Comparison of ENCODE assay signal across 8 cellular contexts in the genomic region with DNA sequence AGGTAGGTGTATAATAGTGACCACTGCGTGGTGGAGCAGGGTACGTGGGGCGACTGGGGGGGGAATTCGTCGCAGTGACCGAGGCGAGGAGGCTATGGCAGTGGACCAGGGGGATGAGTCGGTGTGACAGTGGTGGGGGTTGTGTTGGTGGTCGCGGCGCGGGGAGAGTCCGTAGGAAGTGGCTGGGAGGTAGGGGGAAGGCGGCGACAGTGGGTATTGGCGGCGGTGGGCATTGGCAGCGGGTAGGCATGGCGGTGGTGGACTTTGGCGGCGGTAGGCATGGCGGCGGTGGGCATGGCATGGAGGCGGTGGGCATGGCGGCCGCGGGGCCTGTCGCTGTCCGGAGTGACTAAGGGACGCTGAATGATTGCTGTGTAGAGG. TPM values are rescaled to one million over a fixed set of nuclear protein-coding genes. Genes with fewer than 3 reads are reported as not detected.
A peak's percentile ranks its signal among the peaks of the same experiment; 100 is the strongest.
DNase-seq lines count a peak whose midpoint lies in the region; ATAC-seq and TF ChIP-seq lines count a peak whose summit lies in the region.

No MANE protein-coding gene starts in this region.

- H3K9me3 Mint-ChIP-seq in HFFc6 = peaks cover 5% of the 10 kb centered on the region; the same call in 1 of the 2 replicates
- H3K9me3 Mint-ChIP-seq in activated CD4-positive, alpha-beta memory T cell treated with anti-CD3 and anti-CD28 coated beads, Interleukin-2, amount 10 ng/mL, durations not matched to agents 7 days and 5 days = peaks cover 19% of the 10 kb centered on the region
- H3K9me3 Mint-ChIP-seq in nephron progenitor cell = peaks cover 65% of the 10 kb centered on the region

- TF ChIP-seq CTCF in HFFc6 (IDR thresholded peaks at IDR 0.05) (no peak), epithelial cell of esophagus (IDR thresholded peaks at IDR 0.05; ENCODE audit: insufficient read depth, low read depth, low read length, missing control alignments) (no peak), nephron progenitor cell (IDR thresholded peaks at IDR 0.05) (no peak)

- peak overlapping the region; percentile 96 for H3K4me3 Mint-ChIP-seq in HFFc6
- H3K4me3 Mint-ChIP-seq in activated CD4-positive, alpha-beta memory T cell treated with anti-CD3 and anti-CD28 coated beads, Interleukin-2, amount 10 ng/mL, durations not matched to agents 7 days and 5 days = peak overlapping the region; percentile 84
- peak overlapping the region; percentile 92 for H3K4me3 Mint-ChIP-seq in nephron progenitor cell

- ATAC-seq in HG03139 (IDR thresholded peaks at IDR 0.05; ENCODE audit: unreplicated experiment) (no peak), GM19023 (IDR thresholded peaks at IDR 0.05; ENCODE audit: unreplicated experiment) (no peak)

- POLR2A ChIA-PET in activated CD4-positive, alpha-beta memory T cell treated with anti-CD3 and anti-CD28 coated beads, Interleukin-2, amount 10 ng/mL, durations not matched to agents 7 days and 5 days (lab: Charles Lee) = interaction anchor here (1.0 to 1.5 kb wide), 2 partner anchors 482 to 484 kb away, joined by 3 to 10 read pairs; a partner anchor contains a TSS

- H3K4me3 ChIP-seq in epithelial cell of esophagus (ENCODE audit: low read length) = peak overlapping the region; percentile 83

- DNase-seq in HFFc6 = no peak
- DNase-seq in activated CD4-positive, alpha-beta memory T cell treated with anti-CD3 and anti-CD28 coated beads, Interleukin-2, amount 10 ng/mL, durations not matched to agents 7 days and 5 days = peak; percentile 20
- no peak for DNase-seq in epithelial cell of esophagus (ENCODE audit: low read depth)
- peak; percentile 6 for DNase-seq in nephron progenitor cell
- DNase-seq in NK-92 treated with Interleukin-12 subunit alpha and Interleukin-12 subunit beta, amount 100 ng/mL, for 24 hours (lab: John Stamatoyannopoulos, UW) = no peak
- no peak for DNase-seq in NAMALWA (ENCODE audit: low spot score)

- H3K27me3 Mint-ChIP-seq in HFFc6 (ENCODE audit: insufficient read depth) (peaks cover 3% of the 10 kb centered on the region), nephron progenitor cell (ENCODE audit: low read depth, poor library complexity) (no peaks in the 10 kb centered on the region)
- H3K27me3 Mint-ChIP-seq in activated CD4-positive, alpha-beta memory T cell treated with anti-CD3 and anti-CD28 coated beads, Interleukin-2, amount 10 ng/mL, durations not matched to agents 7 days and 5 days = peaks cover 1% of the 10 kb centered on the region

- H3K4me1 Mint-ChIP-seq in HFFc6 (ENCODE audit: low read depth) (no peaks in the 10 kb centered on the region), nephron progenitor cell (peaks cover 20% of the 10 kb centered on the region)
- peaks cover 20% of the 10 kb centered on the region for H3K4me1 Mint-ChIP-seq in activated CD4-positive, alpha-beta memory T cell treated with anti-CD3 and anti-CD28 coated beads, Interleukin-2, amount 10 ng/mL, durations not matched to agents 7 days and 5 days

- CTCF ChIA-PET in activated CD4-positive, alpha-beta memory T cell treated with anti-CD3 and anti-CD28 coated beads, Interleukin-2, amount 10 ng/mL, durations not matched to agents 7 days and 5 days (lab: Charles Lee) = no interaction called here

- peak overlapping the region; percentile 87 for H3K27ac Mint-ChIP-seq in HFFc6
- peak overlapping the region; percentile 84 for H3K27ac Mint-ChIP-seq in activated CD4-positive, alpha-beta memory T cell treated with anti-CD3 and anti-CD28 coated beads, Interleukin-2, amount 10 ng/mL, durations not matched to agents 7 days and 5 days
- peak overlapping the region; percentile 97 for H3K27ac Mint-ChIP-seq in nephron progenitor cell

- H3K36me3 Mint-ChIP-seq in HFFc6 (ENCODE audit: low read depth) (peaks cover 5% of the 10 kb centered on the region; the same call in 1 of the 2 replicates), nephron progenitor cell (ENCODE audit: low read depth) (peaks cover 29% of the 10 kb centered on the region)
- H3K36me3 Mint-ChIP-seq in activated CD4-positive, alpha-beta memory T cell treated with anti-CD3 and anti-CD28 coated beads, Interleukin-2, amount 10 ng/mL, durations not matched to agents 7 days and 5 days (ENCODE audit: low read depth) = peaks cover 16% of the 10 kb centered on the region

RNA-seq across cellular contexts. Expression of a gene that starts 0.8 kb away (rescaled TPM):
- 10 to 100 TPM; 68.4 to 91.0 (median 88.8) TPM for total RNA-seq in HFFc6 (2021; fragmentation: NEBNext Ultra II Directional; extraction: Animal tissue kit (Norgen Biotek cat#: 25700))
- total RNA-seq in activated CD4-positive, alpha-beta memory T cell treated with anti-CD3 and anti-CD28 coated beads, Interleukin-2, amount 10 ng/mL, durations not matched to agents 7 days and 5 days = 10 to 100 TPM; 58.3 to 61.1 TPM

RNA-seq across cellular contexts. Expression of a gene that starts 0.8 kb away (rescaled TPM):
- total RNA-seq in HFFc6 (2021; fragmentation: NEBNext Ultra II Directional; extraction: Animal tissue kit (Norgen Biotek cat#: 25700)) = 10 to 100 TPM; 12.7 to 20.1 (median 16.5) TPM
- total RNA-seq in activated CD4-positive, alpha-beta memory T cell treated with anti-CD3 and anti-CD28 coated beads, Interleukin-2, amount 10 ng/mL, durations not matched to agents 7 days and 5 days = 10 to 100 TPM; 12.1 to 16.0 TPM

Comparison
In these comparisons a context has a peak if more than half of its experiments do, and no peak if none do; other contexts are left out.
1. DNase-seq: peak in activated CD4-positive, alpha-beta memory T cell treated with anti-CD3 and anti-CD28 coated beads, Interleukin-2, amount 10 ng/mL, durations not matched to agents 7 days and 5 days (single experiment) and nephron progenitor cell (single experiment); none in HFFc6 (single experiment), epithelial cell of esophagus (single experiment), NK-92 treated with Interleukin-12 subunit alpha and Interleukin-12 subunit beta, amount 100 ng/mL, for 24 hours (single experiment) and NAMALWA (single experiment).
2. Peak in every context shown above with its lines, with median percentiles within 50 percentile points of each other: H3K27ac Mint-ChIP-seq and H3K4me3 Mint-ChIP-seq.